25 cellular contexts compared by ENCODE assay signal in the genomic region with DNA sequence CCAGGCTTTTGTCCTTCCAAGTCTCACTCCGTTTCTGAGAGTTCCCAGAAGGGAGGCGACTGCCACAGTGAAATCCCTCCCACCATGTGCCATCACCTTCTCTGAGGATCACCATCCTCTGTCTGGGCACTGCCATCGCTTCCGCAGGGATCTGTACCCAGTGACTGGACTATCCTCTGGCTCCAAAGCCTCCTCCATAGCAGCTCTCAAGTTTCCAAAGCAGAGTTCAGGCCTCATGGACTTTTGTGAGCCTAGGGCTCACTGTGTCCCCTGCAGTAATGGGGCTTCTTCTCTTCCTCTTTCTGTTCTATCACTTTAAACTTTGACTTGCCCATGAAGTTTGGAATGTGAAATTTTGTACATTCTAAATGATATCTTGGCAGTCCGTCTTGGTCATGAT.
"Had no signal": no experiment of that assay in that cellular context is flagged by ENCODE, and none has a peak within 500 bp of the region (broad histone marks: within the 10 kb centered on the region; RNA-seq: fewer than 3 reads in every experiment).

No MANE protein-coding gene starts in this region.

- FAIRE-seq: HTR-8/SVneo, RCC 7860 had no signal

- H3K4me1 ChIP-seq: SJSA1 had no signal

- H3K36me3 ChIP-seq: MG63, SJSA1 had no signal

- DNase-seq: Karpas-422, KG1, MG63, NCI-H1092, NCI-H1105 treated with DMSO at 0.1 percent for 48 hours, NCI-H1417 treated with DMSO at 0.1 percent for 48 hours, NCI-H146, NCI-H187, NCI-H2029, NCI-H2081 treated with DMSO at 0.1 percent for 48 hours, NCI-H2171, NCI-H226, NCI-H446, NCI-H510A, NCI-H524 treated with DMSO at 0.1 percent for 48 hours, NCI-H69, NCI-H774, Right ventricle myocardium superior, RPMI8226, SIG-M5 had no signal

- H3K27me3 ChIP-seq: MG63, SJSA1 had no signal

- H3K27ac ChIP-seq: HL-60, SJSA1, SK-N-MC had no signal

- H3K4me3 ChIP-seq: MG63, SJSA1, SK-N-MC had no signal

- H3K9me3 ChIP-seq: MG63, SJSA1 had no signal
